21 cellular contexts compared by ENCODE assay signal in genomic region chr5:161406880-161407279, GRCh38.
"Had no signal": no experiment of that assay in that cellular context is flagged by ENCODE, and none has a peak within 500 bp of the region (broad histone marks: within the 10 kb centered on the region; RNA-seq: fewer than 3 reads in every experiment).

No MANE protein-coding gene starts in this region.

- H3K4me3 ChIP-seq: heart left ventricle, left lung, mucosa of descending colon, sigmoid colon, spleen, upper lobe of right lung had no signal

- H3K4me1 ChIP-seq: heart left ventricle, left lung, sigmoid colon, spleen, upper lobe of right lung had no signal

- H3K27me3 ChIP-seq: heart left ventricle, left lung, sigmoid colon, spleen, upper lobe of right lung had no signal

- DNase-seq: activated CD4-positive, alpha-beta T cell treated with anti-CD3 and anti-CD28 coated beads, Interleukin-2, amount 10 ng/mL, durations not matched to agents 7 days and 5 days; activated naive CD4-positive, alpha-beta T cell; activated T-cell treated with anti-CD3 and anti-CD28 coated beads, Interleukin-2, amount 50 U/mL, for 24 hours; amniotic stem cell; cortex of kidney; heart left ventricle; kidney; left lung; mammary epithelial cell; mucosa of descending colon; naive thymus-derived CD4-positive, alpha-beta T cell; occipital lobe; posterior cingulate gyrus; sigmoid colon; spleen; stimulated activated CD4-positive, alpha-beta T cell treated with anti-CD3 and anti-CD28 coated beads, Interleukin-4, amount 100 ng/mL, for 1 hour; stimulated activated naive CD4-positive, alpha-beta T cell; upper lobe of right lung had no signal

- H3K36me3 ChIP-seq: heart left ventricle, left lung, sigmoid colon, spleen, upper lobe of right lung had no signal

- ATAC-seq: activated T-helper 17 cell treated with anti-CD3 and anti-CD28 coated beads, Interleukin-2, amount 50 U/mL, for 72 hours; heart left ventricle; left lung; mucosa of descending colon; naive thymus-derived CD4-positive, alpha-beta T cell; SK-N-SH treated with all-trans-retinoic acid at 6 μM for 48 hours; upper lobe of right lung had no signal

- H3K27ac ChIP-seq: epithelial cell of prostate, heart left ventricle, left lung, sigmoid colon, spleen, upper lobe of right lung had no signal

- H3K9me3 ChIP-seq: heart left ventricle, left lung, mucosa of descending colon, sigmoid colon, spleen, upper lobe of right lung had no signal
